ENCODE assay signal across 8 cellular contexts in genomic region chr16:71961066-71962039, GRCh38. TPM values are rescaled to one million over a fixed set of nuclear protein-coding genes. Genes with fewer than 3 reads are reported as not detected.
DNase-seq lines count a peak whose midpoint lies in the region; ATAC-seq and TF ChIP-seq lines count a peak whose summit lies in the region.

No MANE protein-coding gene starts in this region.

- no peaks in the 10 kb centered on the region for H4K20me1 ChIP-seq in SU-DHL-6 (ENCODE audit: low read depth, low read length)

- H3K4me3 ChIP-seq in H7 (ENCODE audit: insufficient read depth, low read depth, low read length) (no peak overlapping the region), SU-DHL-6 (ENCODE audit: insufficient read depth, low read length, poor library complexity, severe bottlenecking) (no peak overlapping the region), heart left ventricle (no peak overlapping the region)

- TF ChIP-seq CTCF in SU-DHL-6 (IDR thresholded peaks at IDR 0.05; ENCODE audit: insufficient read depth, low read length, poor library complexity, severe bottlenecking): peak; percentile 74
- TF ChIP-seq CTCF in heart left ventricle (IDR thresholded peaks at IDR 0.05): peak; percentile 66 to 87 (median 80)

- H3K27ac ChIP-seq in SU-DHL-6 (ENCODE audit: low read depth, low read length) (no peak overlapping the region; the same call in 1 of the 2 replicates), heart left ventricle (no peak overlapping the region)

- peaks cover 0 to 7% (median 0%) of the 10 kb centered on the region in 12 donors for H3K4me1 ChIP-seq in heart left ventricle

- WGBS in heart left ventricle, 4 donors: 54 to 58% (median 57%) methylated on average over 14 of the region's 14 CpGs

- DNase-seq in Daoy (ENCODE audit: low read depth) (peak; percentile 85), H7 (peak; percentile 72), NCI-H1105 treated with DMSO at 0.1 percent for 48 hours (lab: John Stamatoyannopoulos, UW) (peak; percentile 65), heart left ventricle (peak; percentile 81 to 89 (median 81)), pulmonary artery endothelial cell (ENCODE audit: low read depth, low spot score) (peak; percentile 63)
- DNase-seq in activated naive CD8-positive, alpha-beta T cell treated with anti-CD3 and anti-CD28 coated beads, Interleukin-2, amount 50 U/mL, for 16 hours (ENCODE audit: low read depth, low spot score): peak; percentile 60

- no peak for TF ChIP-seq POLR2A in heart left ventricle (IDR thresholded peaks at IDR 0.05)

- no peaks in the 10 kb centered on the region for H3K9me2 ChIP-seq in SU-DHL-6 (replicated peaks; ENCODE audit: insufficient read depth, low read length)

- H3K27me3 ChIP-seq in H7 (ENCODE audit: control insufficient read depth, insufficient read depth, low read length) (no peaks in the 10 kb centered on the region), SU-DHL-6 (ENCODE audit: low read length) (no peaks in the 10 kb centered on the region), heart left ventricle (peaks cover 0 to 5% (median 0%) of the 10 kb centered on the region in 9 donors)

- H3K9me3 ChIP-seq in SU-DHL-6 (ENCODE audit: insufficient read depth, low read length) (no peaks in the 10 kb centered on the region), heart left ventricle (no peaks in the 10 kb centered on the region)

- peaks cover 10% of the 10 kb centered on the region; the same call in 1 of the 2 replicates for H3F3A ChIP-seq in SU-DHL-6 (ENCODE audit: insufficient read depth)

- ATAC-seq in heart left ventricle (peak; percentile 71 to 98 (median 94)), HG03521 (IDR thresholded peaks at IDR 0.05; ENCODE audit: unreplicated experiment) (no peak)

- no peak overlapping the region for H3K9ac ChIP-seq in SU-DHL-6 (ENCODE audit: low read length)

- intact Hi-C loops in heart left ventricle (cut with DNase I): loop anchor here (1.0 to 5.0 kb wide), 3 partner anchors 78 to 79 kb away; partner anchors contain the start of gene ZNF821 (in 7 of the 10)

- H2AFZ ChIP-seq in SU-DHL-6 (ENCODE audit: low read depth, low read length, severe bottlenecking): peak overlapping the region; percentile 1

- H3K36me3 ChIP-seq in H7 (replicated peaks; ENCODE audit: control insufficient read depth, insufficient read depth, low read length) (no peaks in the 10 kb centered on the region), SU-DHL-6 (ENCODE audit: low read length) (no peaks in the 10 kb centered on the region), heart left ventricle (no peaks in the 10 kb centered on the region)

- peak overlapping the region; percentile 14 for H3K4me2 ChIP-seq in SU-DHL-6 (ENCODE audit: low read depth, low read length, poor library complexity, severe bottlenecking)

- H3K79me2 ChIP-seq in SU-DHL-6 (ENCODE audit: insufficient read depth, low read length): no peaks in the 10 kb centered on the region

RNA-seq across cellular contexts. Expression of gene PKD1L3, which starts 38.8 kb away (rescaled TPM):
- not detected in 2 replicates for total RNA-seq in Daoy (2014; rRNA removed; shearing (Covaris generic))
- total RNA-seq in H7 (2014; rRNA removed; shearing (Covaris generic)): 0.03 TPM in 1 of 2 replicates, not detected in the other
- total RNA-seq in heart left ventricle (under 1 TPM in 5 of 9 donors, not detected in 4; 0.05 to 0.27 (median 0.07) TPM), pulmonary artery endothelial cell (not detected in 2 replicates)
- polyA plus RNA-seq in heart left ventricle: under 1 TPM in 1 of 2 donors, not detected in 1; 0.01 TPM

RNA-seq across cellular contexts. Expression of gene DHODH, which starts 47.2 kb away (rescaled TPM):
- total RNA-seq in Daoy (2014; rRNA removed; shearing (Covaris generic)): 8.4 and 9.1 TPM in 2 replicates
- 21.8 and 22.4 TPM in 2 replicates for total RNA-seq in H7 (2014; rRNA removed; shearing (Covaris generic))
- 1 to 10 TPM; 5.2 to 9.8 (median 7.5) TPM for total RNA-seq in heart left ventricle
- polyA plus RNA-seq in heart left ventricle: 1 to 10 TPM; 5.3 to 9.1 TPM
- 6.0 and 6.9 TPM in 2 replicates for total RNA-seq in pulmonary artery endothelial cell
